In the genomic region with DNA sequence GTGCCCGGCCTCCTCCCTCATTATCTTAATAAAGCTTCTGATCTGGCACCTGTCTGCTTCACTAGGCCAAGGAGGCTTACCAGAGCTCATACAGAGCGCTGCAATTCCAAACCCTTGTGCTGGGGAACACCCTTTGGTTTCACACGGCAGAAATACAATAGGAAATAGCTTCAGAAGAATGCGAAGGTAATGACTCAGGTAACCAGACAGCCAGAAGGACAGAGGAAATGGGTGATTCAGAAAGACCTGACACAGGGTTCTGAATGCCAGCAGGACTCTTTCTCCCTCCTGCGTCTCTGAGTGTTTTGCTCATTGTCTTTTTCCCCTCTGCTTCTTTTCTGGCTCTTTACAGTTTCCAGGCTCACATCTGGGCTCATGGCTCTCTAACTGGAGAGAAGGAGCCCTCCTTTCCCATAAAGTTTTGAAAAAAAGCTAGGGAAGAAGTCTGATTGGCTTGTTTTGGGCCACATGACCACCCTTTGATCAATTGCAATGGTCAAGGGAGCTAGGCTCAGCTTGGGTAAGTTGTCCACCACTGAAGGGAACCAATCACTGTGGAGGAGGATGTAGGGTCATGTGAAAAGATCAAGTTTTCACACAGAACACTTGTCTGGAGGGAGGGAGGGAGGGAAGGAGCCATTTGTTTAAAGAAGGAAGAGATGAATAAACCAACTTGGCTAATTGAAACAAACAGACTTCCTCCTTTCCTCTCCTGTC, we compare ENCODE assay signal across 2 cellular contexts.
TF ChIP-seq lines count a peak whose summit lies in the region.

No MANE protein-coding gene starts in this region.

TF ChIP-seq in HCT116, 20 proteins besides CTCF, POLR2A, EP300 and RAD21:
- TF ChIP-seq SP1 (IDR thresholded peaks at IDR 0.05; ENCODE audit: low read depth) = peak; percentile 22; the same call in 1 of the 2 replicates
- TF ChIP-seq YY1 (IDR thresholded peaks at IDR 0.05; ENCODE audit: extremely low read depth, insufficient replicate concordance, low read depth, low read length) = no peak
- peak; percentile 18 for TF ChIP-seq TCF7L2 (IDR thresholded peaks at IDR 0.05; ENCODE audit: borderline replicate concordance, extremely low read depth, insufficient read depth, insufficient read length)
- no peak for TF ChIP-seq JUND (IDR thresholded peaks at IDR 0.05)
- TF ChIP-seq SIN3A (IDR thresholded peaks at IDR 0.05; ENCODE audit: low read depth) = no peak
- TF ChIP-seq CEBPB (IDR thresholded peaks at IDR 0.05; ENCODE audit: low read depth) = no peak
- no peak for TF ChIP-seq SRF (IDR thresholded peaks at IDR 0.05; ENCODE audit: low read depth)
- no peak for TF ChIP-seq EZH2phosphoT487 (IDR thresholded peaks at IDR 0.05; ENCODE audit: borderline replicate concordance)
- TF ChIP-seq, protein P1, sequence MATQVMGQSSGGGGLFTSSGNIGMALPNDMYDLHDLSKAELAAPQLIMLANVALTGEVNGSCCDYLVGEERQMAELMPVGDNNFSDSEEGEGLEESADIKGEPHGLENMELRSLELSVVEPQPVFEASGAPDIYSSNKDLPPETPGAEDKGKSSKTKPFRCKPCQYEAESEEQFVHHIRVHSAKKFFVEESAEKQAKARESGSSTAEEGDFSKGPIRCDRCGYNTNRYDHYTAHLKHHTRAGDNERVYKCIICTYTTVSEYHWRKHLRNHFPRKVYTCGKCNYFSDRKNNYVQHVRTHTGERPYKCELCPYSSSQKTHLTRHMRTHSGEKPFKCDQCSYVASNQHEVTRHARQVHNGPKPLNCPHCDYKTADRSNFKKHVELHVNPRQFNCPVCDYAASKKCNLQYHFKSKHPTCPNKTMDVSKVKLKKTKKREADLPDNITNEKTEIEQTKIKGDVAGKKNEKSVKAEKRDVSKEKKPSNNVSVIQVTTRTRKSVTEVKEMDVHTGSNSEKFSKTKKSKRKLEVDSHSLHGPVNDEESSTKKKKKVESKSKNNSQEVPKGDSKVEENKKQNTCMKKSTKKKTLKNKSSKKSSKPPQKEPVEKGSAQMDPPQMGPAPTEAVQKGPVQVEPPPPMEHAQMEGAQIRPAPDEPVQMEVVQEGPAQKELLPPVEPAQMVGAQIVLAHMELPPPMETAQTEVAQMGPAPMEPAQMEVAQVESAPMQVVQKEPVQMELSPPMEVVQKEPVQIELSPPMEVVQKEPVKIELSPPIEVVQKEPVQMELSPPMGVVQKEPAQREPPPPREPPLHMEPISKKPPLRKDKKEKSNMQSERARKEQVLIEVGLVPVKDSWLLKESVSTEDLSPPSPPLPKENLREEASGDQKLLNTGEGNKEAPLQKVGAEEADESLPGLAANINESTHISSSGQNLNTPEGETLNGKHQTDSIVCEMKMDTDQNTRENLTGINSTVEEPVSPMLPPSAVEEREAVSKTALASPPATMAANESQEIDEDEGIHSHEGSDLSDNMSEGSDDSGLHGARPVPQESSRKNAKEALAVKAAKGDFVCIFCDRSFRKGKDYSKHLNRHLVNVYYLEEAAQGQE (IDR thresholded peaks at IDR 0.05; ENCODE audit: low read depth) = no peak
TF ChIP-seq in HCT116: peak in this region for 2.

TF ChIP-seq in K562, 482 proteins besides CTCF, POLR2A, EP300 and RAD21 (continued from another document):
- TF ChIP-seq, protein P2, sequence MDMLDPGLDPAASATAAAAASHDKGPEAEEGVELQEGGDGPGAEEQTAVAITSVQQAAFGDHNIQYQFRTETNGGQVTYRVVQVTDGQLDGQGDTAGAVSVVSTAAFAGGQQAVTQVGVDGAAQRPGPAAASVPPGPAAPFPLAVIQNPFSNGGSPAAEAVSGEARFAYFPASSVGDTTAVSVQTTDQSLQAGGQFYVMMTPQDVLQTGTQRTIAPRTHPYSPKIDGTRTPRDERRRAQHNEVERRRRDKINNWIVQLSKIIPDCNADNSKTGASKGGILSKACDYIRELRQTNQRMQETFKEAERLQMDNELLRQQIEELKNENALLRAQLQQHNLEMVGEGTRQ (CRISPR knock-in tag; IDR thresholded peaks at IDR 0.05) = peak; percentile 59
- TF ChIP-seq, protein P3, sequence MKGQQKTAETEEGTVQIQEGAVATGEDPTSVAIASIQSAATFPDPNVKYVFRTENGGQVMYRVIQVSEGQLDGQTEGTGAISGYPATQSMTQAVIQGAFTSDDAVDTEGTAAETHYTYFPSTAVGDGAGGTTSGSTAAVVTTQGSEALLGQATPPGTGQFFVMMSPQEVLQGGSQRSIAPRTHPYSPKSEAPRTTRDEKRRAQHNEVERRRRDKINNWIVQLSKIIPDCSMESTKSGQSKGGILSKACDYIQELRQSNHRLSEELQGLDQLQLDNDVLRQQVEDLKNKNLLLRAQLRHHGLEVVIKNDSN (CRISPR knock-in tag; IDR thresholded peaks at IDR 0.05) = peak; percentile 52
TF ChIP-seq in K562: peak in this region for 2.
